1 cellular context compared by ENCODE assay signal in genomic region chr3:49724586-49724985, GRCh38.
TF ChIP-seq lines count a peak whose summit lies in the region.

No MANE protein-coding gene starts in this region.

TF ChIP-seq in K562, 482 proteins besides CTCF, POLR2A, EP300 and RAD21:
- TF ChIP-seq ZNF324 (CRISPR knock-in tag; IDR thresholded peaks at IDR 0.05) (no peak), KDM5B (IDR thresholded peaks at IDR 0.05; ENCODE audit: insufficient replicate concordance, low read depth, low read length) (peak; percentile 16), YBX1 (IDR thresholded peaks at IDR 0.05) (no peak), ARID1B (IDR thresholded peaks at IDR 0.05) (0 out of 2 replicates have a peak, but pooled peaks have one; percentile 12), ZNF592 (IDR thresholded peaks at IDR 0.05) (peak; percentile 64; the same call in 1 of the 2 replicates)
- TF ChIP-seq, protein P1, sequence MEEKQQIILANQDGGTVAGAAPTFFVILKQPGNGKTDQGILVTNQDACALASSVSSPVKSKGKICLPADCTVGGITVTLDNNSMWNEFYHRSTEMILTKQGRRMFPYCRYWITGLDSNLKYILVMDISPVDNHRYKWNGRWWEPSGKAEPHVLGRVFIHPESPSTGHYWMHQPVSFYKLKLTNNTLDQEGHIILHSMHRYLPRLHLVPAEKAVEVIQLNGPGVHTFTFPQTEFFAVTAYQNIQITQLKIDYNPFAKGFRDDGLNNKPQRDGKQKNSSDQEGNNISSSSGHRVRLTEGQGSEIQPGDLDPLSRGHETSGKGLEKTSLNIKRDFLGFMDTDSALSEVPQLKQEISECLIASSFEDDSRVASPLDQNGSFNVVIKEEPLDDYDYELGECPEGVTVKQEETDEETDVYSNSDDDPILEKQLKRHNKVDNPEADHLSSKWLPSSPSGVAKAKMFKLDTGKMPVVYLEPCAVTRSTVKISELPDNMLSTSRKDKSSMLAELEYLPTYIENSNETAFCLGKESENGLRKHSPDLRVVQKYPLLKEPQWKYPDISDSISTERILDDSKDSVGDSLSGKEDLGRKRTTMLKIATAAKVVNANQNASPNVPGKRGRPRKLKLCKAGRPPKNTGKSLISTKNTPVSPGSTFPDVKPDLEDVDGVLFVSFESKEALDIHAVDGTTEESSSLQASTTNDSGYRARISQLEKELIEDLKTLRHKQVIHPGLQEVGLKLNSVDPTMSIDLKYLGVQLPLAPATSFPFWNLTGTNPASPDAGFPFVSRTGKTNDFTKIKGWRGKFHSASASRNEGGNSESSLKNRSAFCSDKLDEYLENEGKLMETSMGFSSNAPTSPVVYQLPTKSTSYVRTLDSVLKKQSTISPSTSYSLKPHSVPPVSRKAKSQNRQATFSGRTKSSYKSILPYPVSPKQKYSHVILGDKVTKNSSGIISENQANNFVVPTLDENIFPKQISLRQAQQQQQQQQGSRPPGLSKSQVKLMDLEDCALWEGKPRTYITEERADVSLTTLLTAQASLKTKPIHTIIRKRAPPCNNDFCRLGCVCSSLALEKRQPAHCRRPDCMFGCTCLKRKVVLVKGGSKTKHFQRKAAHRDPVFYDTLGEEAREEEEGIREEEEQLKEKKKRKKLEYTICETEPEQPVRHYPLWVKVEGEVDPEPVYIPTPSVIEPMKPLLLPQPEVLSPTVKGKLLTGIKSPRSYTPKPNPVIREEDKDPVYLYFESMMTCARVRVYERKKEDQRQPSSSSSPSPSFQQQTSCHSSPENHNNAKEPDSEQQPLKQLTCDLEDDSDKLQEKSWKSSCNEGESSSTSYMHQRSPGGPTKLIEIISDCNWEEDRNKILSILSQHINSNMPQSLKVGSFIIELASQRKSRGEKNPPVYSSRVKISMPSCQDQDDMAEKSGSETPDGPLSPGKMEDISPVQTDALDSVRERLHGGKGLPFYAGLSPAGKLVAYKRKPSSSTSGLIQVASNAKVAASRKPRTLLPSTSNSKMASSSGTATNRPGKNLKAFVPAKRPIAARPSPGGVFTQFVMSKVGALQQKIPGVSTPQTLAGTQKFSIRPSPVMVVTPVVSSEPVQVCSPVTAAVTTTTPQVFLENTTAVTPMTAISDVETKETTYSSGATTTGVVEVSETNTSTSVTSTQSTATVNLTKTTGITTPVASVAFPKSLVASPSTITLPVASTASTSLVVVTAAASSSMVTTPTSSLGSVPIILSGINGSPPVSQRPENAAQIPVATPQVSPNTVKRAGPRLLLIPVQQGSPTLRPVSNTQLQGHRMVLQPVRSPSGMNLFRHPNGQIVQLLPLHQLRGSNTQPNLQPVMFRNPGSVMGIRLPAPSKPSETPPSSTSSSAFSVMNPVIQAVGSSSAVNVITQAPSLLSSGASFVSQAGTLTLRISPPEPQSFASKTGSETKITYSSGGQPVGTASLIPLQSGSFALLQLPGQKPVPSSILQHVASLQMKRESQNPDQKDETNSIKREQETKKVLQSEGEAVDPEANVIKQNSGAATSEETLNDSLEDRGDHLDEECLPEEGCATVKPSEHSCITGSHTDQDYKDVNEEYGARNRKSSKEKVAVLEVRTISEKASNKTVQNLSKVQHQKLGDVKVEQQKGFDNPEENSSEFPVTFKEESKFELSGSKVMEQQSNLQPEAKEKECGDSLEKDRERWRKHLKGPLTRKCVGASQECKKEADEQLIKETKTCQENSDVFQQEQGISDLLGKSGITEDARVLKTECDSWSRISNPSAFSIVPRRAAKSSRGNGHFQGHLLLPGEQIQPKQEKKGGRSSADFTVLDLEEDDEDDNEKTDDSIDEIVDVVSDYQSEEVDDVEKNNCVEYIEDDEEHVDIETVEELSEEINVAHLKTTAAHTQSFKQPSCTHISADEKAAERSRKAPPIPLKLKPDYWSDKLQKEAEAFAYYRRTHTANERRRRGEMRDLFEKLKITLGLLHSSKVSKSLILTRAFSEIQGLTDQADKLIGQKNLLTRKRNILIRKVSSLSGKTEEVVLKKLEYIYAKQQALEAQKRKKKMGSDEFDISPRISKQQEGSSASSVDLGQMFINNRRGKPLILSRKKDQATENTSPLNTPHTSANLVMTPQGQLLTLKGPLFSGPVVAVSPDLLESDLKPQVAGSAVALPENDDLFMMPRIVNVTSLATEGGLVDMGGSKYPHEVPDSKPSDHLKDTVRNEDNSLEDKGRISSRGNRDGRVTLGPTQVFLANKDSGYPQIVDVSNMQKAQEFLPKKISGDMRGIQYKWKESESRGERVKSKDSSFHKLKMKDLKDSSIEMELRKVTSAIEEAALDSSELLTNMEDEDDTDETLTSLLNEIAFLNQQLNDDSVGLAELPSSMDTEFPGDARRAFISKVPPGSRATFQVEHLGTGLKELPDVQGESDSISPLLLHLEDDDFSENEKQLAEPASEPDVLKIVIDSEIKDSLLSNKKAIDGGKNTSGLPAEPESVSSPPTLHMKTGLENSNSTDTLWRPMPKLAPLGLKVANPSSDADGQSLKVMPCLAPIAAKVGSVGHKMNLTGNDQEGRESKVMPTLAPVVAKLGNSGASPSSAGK (IDR thresholded peaks at IDR 0.05) = peak; percentile 43
